In the genomic region with DNA sequence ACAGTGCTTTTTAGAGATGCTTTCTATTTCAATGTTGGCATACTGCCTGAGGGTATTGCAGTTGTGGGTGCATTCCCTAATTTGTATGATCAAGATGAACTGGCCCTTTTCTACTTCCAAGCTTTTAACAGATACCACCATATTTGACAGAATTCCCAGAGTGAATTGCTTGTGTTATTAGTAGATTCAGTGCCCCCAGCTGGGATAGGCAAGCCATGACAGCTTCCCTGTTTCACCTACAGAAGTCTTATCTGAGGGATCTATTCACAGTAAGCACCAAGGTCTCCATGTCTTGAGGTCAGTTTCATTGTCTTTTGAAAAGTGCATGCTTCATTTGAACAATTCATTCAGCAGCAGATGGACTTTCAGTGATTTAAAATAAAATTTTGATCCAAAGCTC, we compare ENCODE assay signal across 12 cellular contexts.
DNase-seq lines count a peak whose midpoint lies in the region; ATAC-seq, FAIRE-seq and TF ChIP-seq lines count a peak whose summit lies in the region.
"Had no signal": no experiment of that assay in that cellular context is flagged by ENCODE, and none has a peak within 500 bp of the region (broad histone marks: within the 10 kb centered on the region; RNA-seq: fewer than 3 reads in every experiment).

No MANE protein-coding gene starts in this region.

- FAIRE-seq in bronchial epithelial cell (lab: Jason Lieb, UNC): no peak

- no peaks in the 10 kb centered on the region for H3K27me3 ChIP-seq in bronchial epithelial cell (ENCODE audit: control insufficient read depth, insufficient read depth, low read length)
- H3K27me3 ChIP-seq in right lobe of liver: no peaks in the 10 kb centered on the region
- H3K27me3 ChIP-seq: gastrocnemius medialis had no signal

- H3K36me3 Mint-ChIP-seq in activated CD8-positive, alpha-beta memory T cell treated with anti-CD3 and anti-CD28 coated beads, Interleukin-2, amount 10 ng/mL, durations not matched to agents 7 days and 5 days: peaks cover 24% of the 10 kb centered on the region

- ATAC-seq in right lobe of liver (peak in 1 of 4 donors; percentile 21), HG02870 (IDR thresholded peaks at IDR 0.05; ENCODE audit: unreplicated experiment) (no peak), HG03175 (IDR thresholded peaks at IDR 0.05; ENCODE audit: unreplicated experiment) (no peak)
- ATAC-seq in activated CD8-positive, alpha-beta memory T cell treated with anti-CD3 and anti-CD28 coated beads, Interleukin-2, amount 10 ng/mL, durations not matched to agents 7 days and 5 days: no peak
- ATAC-seq: gastrocnemius medialis, mucosa of descending colon had no signal

- H3K4me1 ChIP-seq in right lobe of liver: no peaks in the 10 kb centered on the region
- H3K4me1 ChIP-seq: gastrocnemius medialis had no signal

- TF ChIP-seq CTCF in LNCAP (IDR thresholded peaks at IDR 0.05): peak; percentile 47; the same call in 1 of the 2 replicates
- TF ChIP-seq CTCF in bronchial epithelial cell (IDR thresholded peaks at IDR 0.05; ENCODE audit: insufficient read depth, low read length, severe bottlenecking): no peak
- TF ChIP-seq CTCF in right lobe of liver (IDR thresholded peaks at IDR 0.05): peak in 3 of 4 donors; percentile 6 to 25 (median 14)

- H3K4me3 ChIP-seq in bronchial epithelial cell (ENCODE audit: low read depth, low read length): no peak overlapping the region
- no peak overlapping the region for H3K4me3 ChIP-seq in right lobe of liver
- H3K4me3 ChIP-seq: gastrocnemius medialis, mucosa of descending colon had no signal

- no peaks in the 10 kb centered on the region for H3K9me3 Mint-ChIP-seq in activated CD8-positive, alpha-beta memory T cell treated with anti-CD3 and anti-CD28 coated beads, Interleukin-2, amount 10 ng/mL, durations not matched to agents 7 days and 5 days (ENCODE audit: low read depth)
- H3K9me3 Mint-ChIP-seq: activated naive CD4-positive, alpha-beta T cell treated with anti-CD3 and anti-CD28 coated beads, Interleukin-2, amount 10 ng/mL, durations not matched to agents 7 days and 5 days had no signal

- intact Hi-C loops in right lobe of liver (cut with DNase I): no loop called here

- H3K27me3 Mint-ChIP-seq in activated CD8-positive, alpha-beta memory T cell treated with anti-CD3 and anti-CD28 coated beads, Interleukin-2, amount 10 ng/mL, durations not matched to agents 7 days and 5 days: no peaks in the 10 kb centered on the region
- H3K27me3 Mint-ChIP-seq: activated naive CD4-positive, alpha-beta T cell treated with anti-CD3 and anti-CD28 coated beads, Interleukin-2, amount 10 ng/mL, durations not matched to agents 7 days and 5 days had no signal

- no peak overlapping the region for H3K27ac ChIP-seq in right lobe of liver
- H3K27ac ChIP-seq: gastrocnemius medialis had no signal

- TF ChIP-seq POLR2A in right lobe of liver (IDR thresholded peaks at IDR 0.05): no peak

- peaks cover 2% of the 10 kb centered on the region for H3K4me1 Mint-ChIP-seq in activated CD8-positive, alpha-beta memory T cell treated with anti-CD3 and anti-CD28 coated beads, Interleukin-2, amount 10 ng/mL, durations not matched to agents 7 days and 5 days
- H3K4me1 Mint-ChIP-seq: activated naive CD4-positive, alpha-beta T cell treated with anti-CD3 and anti-CD28 coated beads, Interleukin-2, amount 10 ng/mL, durations not matched to agents 7 days and 5 days had no signal

- H3K4me3 Mint-ChIP-seq in activated CD8-positive, alpha-beta memory T cell treated with anti-CD3 and anti-CD28 coated beads, Interleukin-2, amount 10 ng/mL, durations not matched to agents 7 days and 5 days: no peak overlapping the region
- H3K4me3 Mint-ChIP-seq: activated naive CD4-positive, alpha-beta T cell treated with anti-CD3 and anti-CD28 coated beads, Interleukin-2, amount 10 ng/mL, durations not matched to agents 7 days and 5 days had no signal

- no peaks in the 10 kb centered on the region for H3K9me3 ChIP-seq in right lobe of liver
- H3K9me3 ChIP-seq: gastrocnemius medialis, mucosa of descending colon had no signal

- peaks cover 11% of the 10 kb centered on the region for H3K36me3 ChIP-seq in bronchial epithelial cell (ENCODE audit: control insufficient read depth, insufficient read depth, low read length)
- H3K36me3 ChIP-seq in right lobe of liver: peaks cover 5 to 38% (median 19%) of the 10 kb centered on the region in 4 donors

- H3K27ac Mint-ChIP-seq in activated CD8-positive, alpha-beta memory T cell treated with anti-CD3 and anti-CD28 coated beads, Interleukin-2, amount 10 ng/mL, durations not matched to agents 7 days and 5 days: no peak overlapping the region
- H3K27ac Mint-ChIP-seq: activated naive CD4-positive, alpha-beta T cell treated with anti-CD3 and anti-CD28 coated beads, Interleukin-2, amount 10 ng/mL, durations not matched to agents 7 days and 5 days had no signal

- DNase-seq in D341Med (ENCODE audit: low spot score): peak; percentile 35
- DNase-seq in bronchial epithelial cell (ENCODE audit: low read depth): peak; percentile 9
- DNase-seq in right lobe of liver: no peak
- DNase-seq in activated CD8-positive, alpha-beta memory T cell treated with anti-CD3 and anti-CD28 coated beads, Interleukin-2, amount 10 ng/mL, durations not matched to agents 7 days and 5 days: no peak
- DNase-seq in activated CD8-positive, alpha-beta memory T cell treated with anti-CD3 and anti-CD28 coated beads, Interleukin-2, amount 50 U/mL, for 48 hours: no peak
- DNase-seq: activated CD4-positive, CD25-positive, alpha-beta regulatory T cell; activated naive CD4-positive, alpha-beta T cell treated with anti-CD3 and anti-CD28 coated beads, Interleukin-2, amount 10 ng/mL, durations not matched to agents 7 days and 5 days; gastrocnemius medialis; mucosa of descending colon had no signal

- CTCF ChIA-PET in activated CD8-positive, alpha-beta memory T cell treated with anti-CD3 and anti-CD28 coated beads, Interleukin-2, amount 10 ng/mL, durations not matched to agents 7 days and 5 days (lab: Charles Lee): interaction anchor here (1.2 kb wide), 1 partner anchor 25 kb away, joined by 3 read pairs; no protein-coding TSS in a partner anchor

Comparison
In these comparisons a context has a peak if more than half of its experiments do, and no peak if none do; other contexts are left out.
1. DNase-seq: peak in D341Med (single experiment) and bronchial epithelial cell (single experiment); none in right lobe of liver (0 of 3), activated CD8-positive, alpha-beta memory T cell treated with anti-CD3 and anti-CD28 coated beads, Interleukin-2, amount 10 ng/mL, durations not matched to agents 7 days and 5 days (single experiment) and activated CD8-positive, alpha-beta memory T cell treated with anti-CD3 and anti-CD28 coated beads, Interleukin-2, amount 50 U/mL, for 48 hours (single experiment).